In genomic region chr17:34401165-34401564, GRCh38 we compare ENCODE assay signal across 25 cellular contexts. TPM values are rescaled to one million over a fixed set of nuclear protein-coding genes. Genes with fewer than 3 reads are reported as not detected.
DNase-seq lines count a peak whose midpoint lies in the region; TF ChIP-seq lines count a peak whose summit lies in the region.
"Had no signal": no experiment of that assay in that cellular context is flagged by ENCODE, and none has a peak within 500 bp of the region (broad histone marks: within the 10 kb centered on the region; RNA-seq: fewer than 3 reads in every experiment).

No MANE protein-coding gene starts in this region.

- no peaks in the 10 kb centered on the region for H3F3A ChIP-seq in Loucy (ENCODE audit: low read depth)

- no peak overlapping the region for H2AFZ ChIP-seq in Loucy (ENCODE audit: low read length)

- H3K27me3 ChIP-seq in Loucy (ENCODE audit: insufficient read depth, low read length, poor library complexity, severe bottlenecking) (no peaks in the 10 kb centered on the region), suprapubic skin (no peaks in the 10 kb centered on the region)
- H3K27me3 ChIP-seq: BLaER1, cardiac muscle cell, pancreas had no signal

- WGBS in suprapubic skin = 66% methylated on average over 5 of the region's 5 CpGs

- H3K4me3 ChIP-seq in Loucy (ENCODE audit: low read length, poor library complexity, severe bottlenecking) (no peak overlapping the region), suprapubic skin (no peak overlapping the region)
- H3K4me3 ChIP-seq: BLaER1, cardiac muscle cell, lower lobe of right lung, MG63, mucosa of descending colon, pancreas, smooth muscle cell had no signal

- H3K27ac ChIP-seq in suprapubic skin = no peak overlapping the region
- H3K27ac ChIP-seq: BLaER1, cardiac muscle cell, lower lobe of right lung, pancreas, VCaP had no signal

- H4K20me1 ChIP-seq in Loucy (ENCODE audit: insufficient read depth, low read length, poor library complexity, severe bottlenecking) = no peaks in the 10 kb centered on the region
- H4K20me1 ChIP-seq: BLaER1 had no signal

- no peaks in the 10 kb centered on the region for H3K36me3 ChIP-seq in Loucy (ENCODE audit: insufficient read depth, low read length)
- H3K36me3 ChIP-seq in suprapubic skin = no peaks in the 10 kb centered on the region
- H3K36me3 ChIP-seq: BLaER1, cardiac muscle cell, lower lobe of right lung, MG63, pancreas had no signal

- H3K4me1 ChIP-seq in Loucy (ENCODE audit: insufficient read depth, low read length, poor library complexity, severe bottlenecking) (peaks cover 55% of the 10 kb centered on the region), suprapubic skin (no peaks in the 10 kb centered on the region)

- TF ChIP-seq POLR2A in suprapubic skin (IDR thresholded peaks at IDR 0.05) = no peak

- H3K9me3 ChIP-seq in Loucy (ENCODE audit: insufficient read depth, low read depth, low read length) = no peaks in the 10 kb centered on the region
- H3K9me3 ChIP-seq in suprapubic skin = no peaks in the 10 kb centered on the region
- H3K9me3 ChIP-seq: BLaER1, lower lobe of right lung, MG63, mucosa of descending colon, pancreas had no signal

- peak overlapping the region; percentile 47 for H3K9ac ChIP-seq in Loucy (ENCODE audit: low read depth, low read length, poor library complexity, severe bottlenecking)
- H3K9ac ChIP-seq: BLaER1 had no signal

- no peaks in the 10 kb centered on the region for H3K9me2 ChIP-seq in Loucy (replicated peaks; ENCODE audit: low read depth, low read length)

- DNase-seq in DMS153 treated with DMSO at 0.1 percent for 48 hours (lab: John Stamatoyannopoulos, UW; ENCODE audit: unreplicated experiment) (peak; percentile 65), NCI-H345 (lab: John Stamatoyannopoulos, UW) (peak; percentile 90), ecto neural progenitor cell (ENCODE audit: low spot score) (peak; percentile 24), GM20000 (ENCODE audit: low spot score) (no peak), suprapubic skin (ENCODE audit: low spot score in 2 of 2) (no peak), cardiac septum (ENCODE audit: low spot score) (no peak)
- DNase-seq: ACHN; activated CD4-positive, alpha-beta T cell treated with anti-CD3 and anti-CD28 coated beads, Interleukin-2, amount 10 ng/mL, durations not matched to agents 7 days and 5 days; COR-L47; glutamatergic neuron; lower lobe of right lung; MG63; mucosa of descending colon; NCI-H146; NCI-H510A; pancreas; stimulated activated CD4-positive, alpha-beta T cell treated with anti-CD3 and anti-CD28 coated beads, Interleukin-2, amount 100 ng/mL, for 24 hours; substantia nigra had no signal

- H3K79me2 ChIP-seq in Loucy (ENCODE audit: insufficient read depth, low read length) = no peaks in the 10 kb centered on the region

- TF ChIP-seq CTCF in Loucy (conservative IDR thresholded peaks at IDR 0.05; ENCODE audit: low read length) (no peak), GM20000 (IDR thresholded peaks at IDR 0.05; ENCODE audit: extremely low read depth, missing control alignments) (no peak), suprapubic skin (IDR thresholded peaks at IDR 0.05) (no peak)

- TF ChIP-seq EP300 in suprapubic skin (IDR thresholded peaks at IDR 0.05) = no peak

- H3K4me2 ChIP-seq in Loucy (ENCODE audit: low read depth, low read length, poor library complexity, severe bottlenecking) = no peak overlapping the region
- H3K4me2 ChIP-seq: BLaER1, smooth muscle cell had no signal

- intact Hi-C loops in cardiac septum (cut with DNase I) = no loop called here

RNA-seq across cellular contexts. Expression of gene CCL1, which starts 38.1 kb away (rescaled TPM):
- total RNA-seq in suprapubic skin (not detected), cardiac septum (not detected)
- total RNA-seq: cardiac muscle cell, kidney epithelial cell, lower lobe of right lung, mucosa of descending colon, pancreas, smooth muscle cell, urinary bladder had no signal

RNA-seq across cellular contexts. Expression of gene CCL13, which starts 44.9 kb away (rescaled TPM):
- total RNA-seq in suprapubic skin (1 to 10 TPM in 1 of 4 donors, not detected in 3; 1.6 TPM), cardiac septum (0.97 TPM)
- total RNA-seq: activated CD4-positive, alpha-beta T cell treated with anti-CD3 and anti-CD28 coated beads, Interleukin-2, amount 10 ng/mL, durations not matched to agents 7 days and 5 days; cardiac muscle cell; kidney epithelial cell; smooth muscle cell had no signal

Comparison
In these comparisons a context has a peak if more than half of its experiments do, and no peak if none do; other contexts are left out.
1. DNase-seq: peak in DMS153 treated with DMSO at 0.1 percent for 48 hours (single experiment), NCI-H345 (single experiment) and ecto neural progenitor cell (single experiment); none in GM20000 (single experiment), suprapubic skin (0 of 2) and cardiac septum (single experiment).